In the genomic region with DNA sequence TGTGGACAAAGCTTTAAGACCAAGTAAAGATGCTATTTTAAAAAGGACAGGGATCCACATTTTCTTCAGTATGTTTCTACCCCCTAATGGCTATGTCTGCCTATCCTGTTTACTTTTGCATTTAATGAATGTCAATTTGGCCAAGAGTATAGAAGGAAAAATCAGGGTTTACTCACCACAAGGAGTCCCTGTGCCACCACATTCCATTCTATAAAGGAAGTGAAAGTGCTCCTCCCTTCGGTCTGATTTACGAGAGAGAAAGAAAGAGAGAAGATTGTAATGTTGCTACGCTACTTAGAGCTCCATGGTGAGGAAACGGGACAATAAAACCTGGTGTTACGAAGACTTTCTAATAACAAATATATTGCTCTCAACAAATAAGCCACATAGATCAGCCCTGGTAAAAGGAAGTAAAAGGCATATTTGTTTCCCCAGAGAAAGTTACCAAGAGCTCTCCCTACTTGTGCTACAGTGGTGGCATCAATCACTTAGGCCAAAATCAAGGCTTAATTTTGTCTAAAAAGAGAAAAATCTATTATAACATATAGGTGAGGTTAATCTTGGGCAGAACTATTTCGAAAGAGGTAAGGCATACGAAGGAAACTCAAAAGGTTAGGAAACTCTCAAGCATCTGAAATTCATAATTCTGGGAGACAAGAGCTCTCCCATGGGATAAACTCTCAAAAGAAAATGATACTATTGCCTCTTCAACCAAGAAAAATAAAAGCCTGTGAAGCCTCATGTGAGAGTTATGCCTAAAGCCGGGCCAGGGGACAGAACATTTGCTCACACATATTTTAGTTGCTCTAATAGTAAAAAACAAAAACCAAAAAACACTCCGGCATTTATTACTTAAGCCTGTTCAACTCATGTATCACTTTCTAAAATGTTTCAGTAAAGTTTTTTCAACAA, we compare ENCODE assay signal across 8 cellular contexts. TPM values are rescaled to one million over a fixed set of nuclear protein-coding genes. Genes with fewer than 3 reads are reported as not detected.
DNase-seq lines count a peak whose midpoint lies in the region; ATAC-seq and TF ChIP-seq lines count a peak whose summit lies in the region.

No MANE protein-coding gene starts in this region.

- H3K27ac ChIP-seq in VCaP (peak overlapping the region; percentile 50), heart right ventricle (peak overlapping the region in 9 of 10 donors; percentile 19 to 73 (median 41))

- TF ChIP-seq CTCF in VCaP (conservative IDR thresholded peaks at IDR 0.05) (peak; percentile 69), heart right ventricle (IDR thresholded peaks at IDR 0.05) (peak in 7 of 9 donors; percentile 39 to 67 (median 51)), retinal pigment epithelial cell (conservative IDR thresholded peaks at IDR 0.05; ENCODE audit: low read depth, low read length) (peak; percentile 50)

- H3K36me3 Mint-ChIP-seq in activated CD4-positive, alpha-beta T cell treated with anti-CD3 and anti-CD28 coated beads for 36 hours (ENCODE audit: low read depth), result peaks cover 32% of the 10 kb centered on the region

- H3K9me3 ChIP-seq in heart right ventricle, result no peaks in the 10 kb centered on the region

- H3K27me3 ChIP-seq in heart right ventricle, result no peaks in the 10 kb centered on the region

- no peaks in the 10 kb centered on the region for H3K9me3 Mint-ChIP-seq in activated CD4-positive, alpha-beta T cell treated with anti-CD3 and anti-CD28 coated beads for 36 hours (ENCODE audit: low read depth)

- ATAC-seq in activated CD4-positive, alpha-beta T cell treated with anti-CD3 and anti-CD28 coated beads for 36 hours, result peak; percentile 19
- ATAC-seq in HG03565 (IDR thresholded peaks at IDR 0.05; ENCODE audit: unreplicated experiment), result peak; percentile 69
- peak; percentile 73 to 93 (median 84) for ATAC-seq in heart right ventricle

- POLR2A ChIA-PET in activated CD4-positive, alpha-beta T cell treated with anti-CD3 and anti-CD28 coated beads for 36 hours (lab: Charles Lee), result no interaction called here

- 38 to 44% methylated on average over 9 of the region's 9 CpGs for WGBS in heart right ventricle, 2 donors

- peaks cover 0 to 65% (median 55%) of the 10 kb centered on the region in 9 donors for H3K4me1 ChIP-seq in heart right ventricle

- H3K27ac Mint-ChIP-seq in activated CD4-positive, alpha-beta T cell treated with anti-CD3 and anti-CD28 coated beads for 36 hours, result peak overlapping the region; percentile 4

- H3K36me3 ChIP-seq in heart right ventricle, result peaks cover 0 to 22% (median 0%) of the 10 kb centered on the region in 9 donors

- no peak overlapping the region for H3K4me3 Mint-ChIP-seq in activated CD4-positive, alpha-beta T cell treated with anti-CD3 and anti-CD28 coated beads for 36 hours

- H3K4me1 Mint-ChIP-seq in activated CD4-positive, alpha-beta T cell treated with anti-CD3 and anti-CD28 coated beads for 36 hours, result peaks cover 36% of the 10 kb centered on the region

- H3K27me3 Mint-ChIP-seq in activated CD4-positive, alpha-beta T cell treated with anti-CD3 and anti-CD28 coated beads for 36 hours, result no peaks in the 10 kb centered on the region

- intact Hi-C loops in activated CD4-positive, alpha-beta T cell treated with anti-CD3 and anti-CD28 coated beads for 36 hours (cut with DNase I, micrococcal nuclease), result loop anchor here in 1 of 2 experiments (2.0 kb wide), 1 partner anchor 170 kb away; no protein-coding TSS in a partner anchor
- intact Hi-C loops in heart right ventricle (cut with DNase I), result loop anchor here in 6 of 10 donors (5.0 to 10.0 kb wide), 4 partner anchors 66 to 172 kb away; no protein-coding TSS in a partner anchor

- CTCF ChIA-PET in activated CD4-positive, alpha-beta T cell treated with anti-CD3 and anti-CD28 coated beads for 36 hours (lab: Charles Lee), result interaction anchor here (0.6 to 2.9 kb wide), 11 partner anchors 10 to 314 kb away, joined by 3 to 32 read pairs (median 3); no protein-coding TSS in a partner anchor

- H3K4me3 ChIP-seq in heart right ventricle (peak overlapping the region in 7 of 10 donors; percentile 4 to 34 (median 26)), retinal pigment epithelial cell (ENCODE audit: low read length) (no peak overlapping the region)

- no peak for DNase-seq in activated CD4-positive, alpha-beta T cell treated with anti-CD3 and anti-CD28 coated beads for 36 hours
- DNase-seq in activated CD4-positive, alpha-beta T cell treated with anti-CD3 and anti-CD28 coated beads for 48 hours, result no peak
- peak in 1 of 2 donors; percentile 31 for DNase-seq in heart right ventricle
- DNase-seq in retinal pigment epithelial cell (ENCODE audit: low read depth), result no peak
- DNase-seq in ecto neural progenitor cell (ENCODE audit: low spot score), result no peak
- DNase-seq in OCI-M2 (lab: John Stamatoyannopoulos, UW; ENCODE audit: unreplicated experiment), result no peak

RNA-seq across cellular contexts. Expression of a gene that starts 29.5 kb away (rescaled TPM):
- 10 to 100 TPM; 32.6 to 34.4 TPM for total RNA-seq in activated CD4-positive, alpha-beta T cell treated with anti-CD3 and anti-CD28 coated beads for 36 hours
- 10 to 100 TPM; 28.6 to 44.8 (median 36.2) TPM for total RNA-seq in heart right ventricle
- 10 to 100 TPM; 14.3 to 19.6 TPM for polyA plus RNA-seq in heart right ventricle

Comparison
In these comparisons a context has a peak if more than half of its experiments do, and no peak if none do; other contexts are left out.
1. ATAC-seq: peak in every context shown above with its lines; median percentile 84 in heart right ventricle; 69 in HG03565; 19 in activated CD4-positive, alpha-beta T cell treated with anti-CD3 and anti-CD28 coated beads for 36 hours.